8 cellular contexts compared by ENCODE assay signal in the genomic region with DNA sequence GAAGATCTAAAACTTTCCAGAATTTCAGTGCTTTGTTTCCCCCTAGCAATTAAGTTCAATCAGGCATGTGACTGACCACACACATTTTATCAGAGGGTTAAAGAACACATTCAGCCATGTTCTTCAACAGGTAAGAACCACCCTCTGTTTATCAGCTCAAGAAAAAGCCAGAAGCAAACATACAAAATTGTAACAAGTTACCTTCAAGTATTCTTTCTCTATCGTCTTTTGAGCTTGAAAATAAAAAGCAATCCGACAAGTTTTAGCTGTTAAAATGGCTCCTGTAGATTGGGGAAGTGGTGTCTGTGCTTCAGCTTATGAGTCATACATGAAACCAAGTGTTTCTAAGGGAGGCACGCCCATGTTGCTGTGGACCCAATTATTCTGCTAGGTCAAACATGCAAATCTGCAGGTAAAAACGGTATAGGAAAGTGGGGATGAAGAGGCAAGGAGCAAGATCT. TPM values are rescaled to one million over a fixed set of nuclear protein-coding genes. Genes with fewer than 3 reads are reported as not detected.
DNase-seq lines count a peak whose midpoint lies in the region; ATAC-seq and TF ChIP-seq lines count a peak whose summit lies in the region.

A gene (minus strand): TSS at position 290 of the 461 bp plus-strand sequence. CDS start 37,262 bp downstream, outside the sequence.

- H3K4me1 Mint-ChIP-seq in activated naive CD8-positive, alpha-beta T cell treated with anti-CD3 and anti-CD28 coated beads for 36 hours = peaks cover 45% of the 10 kb centered on the region

- H3K27ac ChIP-seq in HL-60 (replicated peaks) (peak within 1 kb of the TSS; percentile 98), SJCRH30 (peak within 1 kb of the TSS; percentile 47)

- no peaks in the 10 kb centered on the region for H3K36me3 ChIP-seq in SJCRH30

- no peaks in the 10 kb centered on the region for H3K27me3 Mint-ChIP-seq in activated naive CD8-positive, alpha-beta T cell treated with anti-CD3 and anti-CD28 coated beads for 36 hours

- H3K4me1 ChIP-seq in SJCRH30 = peaks cover 5% of the 10 kb centered on the region; the same call in 1 of the 2 replicates

- DNase-seq in Daoy (ENCODE audit: low read depth) = peak; percentile 71
- DNase-seq in HL-60 (ENCODE audit: low read depth in 1 of 2, low spot score in 1 of 2) = peak; percentile 50 to 91
- peak; percentile 22 to 46 for DNase-seq in SJCRH30
- DNase-seq in activated naive CD8-positive, alpha-beta T cell treated with anti-CD3 and anti-CD28 coated beads for 36 hours = peak; percentile 40
- DNase-seq in left cardiac atrium = peak; percentile 36
- peak; percentile 14 for DNase-seq in skeletal muscle cell (ENCODE audit: low read depth)
- no peak for DNase-seq in NCI-H524 (lab: John Stamatoyannopoulos, UW)

- peaks cover 16% of the 10 kb centered on the region for H3K36me3 Mint-ChIP-seq in activated naive CD8-positive, alpha-beta T cell treated with anti-CD3 and anti-CD28 coated beads for 36 hours

- H3K27me3 ChIP-seq in HL-60 (ENCODE audit: insufficient read depth, poor library complexity, severe bottlenecking) (no peaks in the 10 kb centered on the region), SJCRH30 (no peaks in the 10 kb centered on the region)

- H3K27ac Mint-ChIP-seq in activated naive CD8-positive, alpha-beta T cell treated with anti-CD3 and anti-CD28 coated beads for 36 hours = peak within 1 kb of the TSS; percentile 99

- H3K9me3 ChIP-seq in SJCRH30 (replicated peaks) = no peaks in the 10 kb centered on the region

- H3K4me3 ChIP-seq in HL-60 (replicated peaks; ENCODE audit: insufficient read depth, low read length) (peak within 1 kb of the TSS; percentile 63), SJCRH30 (peak within 1 kb of the TSS; percentile 45), skeletal muscle cell (ENCODE audit: low read depth, low read length) (no peak within 1 kb of the TSS)

- ATAC-seq in GM21367 (IDR thresholded peaks at IDR 0.05; ENCODE audit: unreplicated experiment) (peak; percentile 91), left cardiac atrium (peak; percentile 85 to 95)

- H3K9me3 Mint-ChIP-seq in activated naive CD8-positive, alpha-beta T cell treated with anti-CD3 and anti-CD28 coated beads for 36 hours = no peaks in the 10 kb centered on the region

- intact Hi-C loops in left cardiac atrium (cut with DNase I) = no loop called here

- H3K4me3 Mint-ChIP-seq in activated naive CD8-positive, alpha-beta T cell treated with anti-CD3 and anti-CD28 coated beads for 36 hours = peak within 1 kb of the TSS; percentile 93

- TF ChIP-seq CTCF in HL-60 (IDR thresholded peaks at IDR 0.05; ENCODE audit: insufficient read depth, low read length) = no peak

RNA-seq across cellular contexts. Expression of the gene that starts here (rescaled TPM):
- total RNA-seq in Daoy (2014; rRNA removed; shearing (Covaris generic)) = 8.7 and 11.3 TPM in 2 replicates
- total RNA-seq in SJCRH30 (2014; rRNA removed; shearing (Covaris generic)) = 30.5 and 32.7 TPM in 2 replicates
- total RNA-seq in activated naive CD8-positive, alpha-beta T cell treated with anti-CD3 and anti-CD28 coated beads for 36 hours = 10 to 100 TPM; 93.3 to 97.9 TPM
- 10 to 100 TPM; 40.1 to 50.7 TPM for total RNA-seq in left cardiac atrium

Comparison
In these comparisons a context has a peak if more than half of its experiments do, and no peak if none do; other contexts are left out.
1. DNase-seq: peak in Daoy (single experiment), HL-60 (2 of 2), SJCRH30 (2 of 2), activated naive CD8-positive, alpha-beta T cell treated with anti-CD3 and anti-CD28 coated beads for 36 hours (single experiment), left cardiac atrium (single experiment) and skeletal muscle cell (single experiment); none in NCI-H524 (0 of 2).